9 cellular contexts compared by ENCODE assay signal in genomic region chr7:6057316-6058128, GRCh38. TPM values are rescaled to one million over a fixed set of nuclear protein-coding genes. Genes with fewer than 3 reads are reported as not detected.
DNase-seq lines count a peak whose midpoint lies in the region; ATAC-seq, FAIRE-seq and TF ChIP-seq lines count a peak whose summit lies in the region.
"Had no signal": no experiment of that assay in that cellular context is flagged by ENCODE, and none has a peak within 500 bp of the region (broad histone marks: within the 10 kb centered on the region; RNA-seq: fewer than 3 reads in every experiment).

No MANE protein-coding gene starts in this region.

- H3K27ac ChIP-seq in BLaER1, result peak overlapping the region; percentile 94
- H3K27ac ChIP-seq in IMR-90 (ENCODE audit: insufficient read depth, low read length), result peak overlapping the region; percentile 26; the same call in 1 of the 2 replicates
- H3K27ac ChIP-seq in naive thymus-derived CD4-positive, alpha-beta T cell (ENCODE audit: low read depth, low read length), result peak overlapping the region; percentile 87

- peaks cover 50% of the 10 kb centered on the region for H4K20me1 ChIP-seq in BLaER1
- H4K20me1 ChIP-seq in IMR-90 (ENCODE audit: insufficient read depth, low read length), result peaks cover 19% of the 10 kb centered on the region; the same call in 1 of the 2 replicates

- H3K14ac ChIP-seq in IMR-90 (replicated peaks; ENCODE audit: low read depth, low read length), result no peak overlapping the region; the same call in 1 of the 2 replicates

- no peak overlapping the region for H4K5ac ChIP-seq in IMR-90 (ENCODE audit: low read depth, low read length)

- in situ Hi-C loops in IMR-90 (cut with MboI; ENCODE audit: low sequenced_read_pairs), result no loop called here

- H3K4me3 ChIP-seq in BLaER1 (peak overlapping the region; percentile 97), IMR-90 (ENCODE audit: insufficient read depth, low read depth, low read length) (peak overlapping the region; percentile 20; the same call in 1 of the 2 replicates), bronchial epithelial cell (ENCODE audit: low read depth, low read length) (peak overlapping the region; percentile 55)
- peak overlapping the region; percentile 89 for H3K4me3 ChIP-seq in naive thymus-derived CD4-positive, alpha-beta T cell (ENCODE audit: low read length)

- H3K18ac ChIP-seq in IMR-90 (ENCODE audit: low read depth, low read length), result no peak overlapping the region

- H3K27me3 ChIP-seq in BLaER1 (no peaks in the 10 kb centered on the region), IMR-90 (ENCODE audit: control insufficient read depth, insufficient read depth, low read length) (no peaks in the 10 kb centered on the region), bronchial epithelial cell (ENCODE audit: control insufficient read depth, insufficient read depth, low read length) (no peaks in the 10 kb centered on the region)
- H3K27me3 ChIP-seq in naive thymus-derived CD4-positive, alpha-beta T cell (ENCODE audit: control insufficient read depth in 2 of 2, insufficient read depth in 2 of 2, low read length in 2 of 2), result no peaks in the 10 kb centered on the region

- ATAC-seq in IMR-90 (ENCODE audit: low read depth) (no peak), HG02852 (IDR thresholded peaks at IDR 0.05; ENCODE audit: unreplicated experiment) (no peak), GM18867 (IDR thresholded peaks at IDR 0.05; ENCODE audit: unreplicated experiment) (no peak)
- no peak for ATAC-seq in naive thymus-derived CD4-positive, alpha-beta T cell

- no peak overlapping the region for H4K8ac ChIP-seq in IMR-90 (ENCODE audit: low read depth in 2 of 2, low read length in 2 of 2)

- H2BK15ac ChIP-seq in IMR-90 (ENCODE audit: low read depth, low read length), result no peak overlapping the region

- H3K27ac Mint-ChIP-seq in naive thymus-derived CD4-positive, alpha-beta T cell, result peak overlapping the region in 8 of 9 donors; percentile 8 to 98 (median 82)

- peak overlapping the region; percentile 89 to 97 (median 95) for H3K4me3 Mint-ChIP-seq in naive thymus-derived CD4-positive, alpha-beta T cell

- no peak overlapping the region for H4K91ac ChIP-seq in IMR-90 (ENCODE audit: insufficient read depth, low read depth, low read length)

- H2BK120ac ChIP-seq in IMR-90 (ENCODE audit: low read depth, low read length), result no peak overlapping the region

- TF ChIP-seq CTCF in IMR-90 (conservative IDR thresholded peaks at IDR 0.05; ENCODE audit: low read depth, low read length) (no peak), bronchial epithelial cell (IDR thresholded peaks at IDR 0.05; ENCODE audit: insufficient read depth, low read length, severe bottlenecking) (no peak)

- H3K9me3 ChIP-seq in BLaER1, result no peaks in the 10 kb centered on the region
- no peaks in the 10 kb centered on the region for H3K9me3 ChIP-seq in IMR-90 (ENCODE audit: control insufficient read depth, insufficient read depth, low read length)
- no peaks in the 10 kb centered on the region for H3K9me3 ChIP-seq in naive thymus-derived CD4-positive, alpha-beta T cell (ENCODE audit: control insufficient read depth in 2 of 3, low read length in 3 of 3)

- H3K36me3 ChIP-seq in BLaER1 (peaks cover 34% of the 10 kb centered on the region), IMR-90 (ENCODE audit: control insufficient read depth, insufficient read depth, low read length) (peaks cover 9% of the 10 kb centered on the region), bronchial epithelial cell (ENCODE audit: control insufficient read depth, insufficient read depth, low read length) (peaks cover 2% of the 10 kb centered on the region)
- peaks cover 0 to 9% (median 3%) of the 10 kb centered on the region in 3 experiments for H3K36me3 ChIP-seq in naive thymus-derived CD4-positive, alpha-beta T cell (ENCODE audit: control insufficient read depth in 2 of 3, insufficient read depth in 3 of 3, low read length in 3 of 3)

- no peak overlapping the region for H2AK9ac ChIP-seq in IMR-90 (replicated peaks; ENCODE audit: low read depth, low read length, poor library complexity)

- no peak overlapping the region for H3K23ac ChIP-seq in IMR-90 (ENCODE audit: low read depth, low read length)

- no peaks in the 10 kb centered on the region for H3K9me3 Mint-ChIP-seq in naive thymus-derived CD4-positive, alpha-beta T cell

- no CpG with 5 or more reads among the region's 14 CpGs for WGBS in IMR-90 (ENCODE audit: extremely low coverage in 2 of 2, insufficient read length in 1 of 2), 2 experiments

- no peak for DNase-seq in IMR-90
- DNase-seq in bronchial epithelial cell (ENCODE audit: low read depth), result no peak
- no peak for DNase-seq in naive thymus-derived CD4-positive, alpha-beta T cell
- DNase-seq in NCI-H524 treated with DMSO at 0.1 percent for 48 hours (lab: John Stamatoyannopoulos, UW), result no peak
- no peak for DNase-seq in NCI-H2081 treated with DMSO at 0.1 percent for 48 hours (lab: John Stamatoyannopoulos, UW)

- POLR2A ChIA-PET in IMR-90 (lab: Charles Lee; ENCODE audit: unreplicated experiment), result no interaction called here
- POLR2A ChIA-PET in naive thymus-derived CD4-positive, alpha-beta T cell (lab: Charles Lee), result interaction anchor here (0.6 to 0.8 kb wide), 6 partner anchors 24 to 675 kb away, joined by 3 to 4 read pairs (median 4); no protein-coding TSS in a partner anchor

- H3K4ac ChIP-seq in IMR-90 (ENCODE audit: low read depth, low read length), result no peak overlapping the region

- H3K4me1 Mint-ChIP-seq in naive thymus-derived CD4-positive, alpha-beta T cell, result peaks cover 22 to 37% (median 32%) of the 10 kb centered on the region in 7 donors

- H3K4me1 ChIP-seq in BLaER1 (peaks cover 21% of the 10 kb centered on the region), IMR-90 (ENCODE audit: control insufficient read depth, insufficient read depth, low read length) (peaks cover 5% of the 10 kb centered on the region)
- H3K4me1 ChIP-seq in naive thymus-derived CD4-positive, alpha-beta T cell (ENCODE audit: control insufficient read depth in 2 of 2, insufficient read depth in 2 of 2, low read length in 2 of 2), result peaks cover 9 to 14% of the 10 kb centered on the region in 2 donors

- peak overlapping the region; percentile 82 for H3K4me2 ChIP-seq in BLaER1
- peak overlapping the region; percentile 62 for H3K4me2 ChIP-seq in IMR-90 (ENCODE audit: low read depth, low read length)

- peaks cover 0 to 12% (median 0%) of the 10 kb centered on the region in 5 donors for H3K36me3 Mint-ChIP-seq in naive thymus-derived CD4-positive, alpha-beta T cell

- CTCF ChIA-PET in IMR-90 (lab: Yijun Ruan, JAX), result no interaction called here
- CTCF ChIA-PET in naive thymus-derived CD4-positive, alpha-beta T cell (lab: Charles Lee), result interaction anchor here (0.6 to 0.7 kb wide), 3 partner anchors 15 to 213 kb away, joined by 3 to 5 read pairs (median 4); no protein-coding TSS in a partner anchor

- no peak for TF ChIP-seq POLR2A in IMR-90 (IDR thresholded peaks at IDR 0.05; ENCODE audit: low read depth, low read length)

- no peak overlapping the region for H2BK5ac ChIP-seq in IMR-90 (ENCODE audit: low read depth, low read length, poor library complexity, severe bottlenecking)

- no peak overlapping the region for H2AFZ ChIP-seq in IMR-90 (replicated peaks; ENCODE audit: low read length, poor library complexity)

- H3K79me1 ChIP-seq in IMR-90 (ENCODE audit: low read depth in 1 of 2, low read length in 2 of 2), result peaks cover 6 to 44% of the 10 kb centered on the region in 2 experiments

- peaks cover 3% of the 10 kb centered on the region; the same call in 1 of the 2 replicates for H3K9me1 ChIP-seq in IMR-90 (ENCODE audit: insufficient read depth, low read length)

- H3K27me3 Mint-ChIP-seq in naive thymus-derived CD4-positive, alpha-beta T cell, result no peaks in the 10 kb centered on the region

- no peak overlapping the region for H2BK20ac ChIP-seq in IMR-90 (ENCODE audit: low read depth, low read length)

- H2AK5ac ChIP-seq in IMR-90 (ENCODE audit: low read depth, low read length), result no peak overlapping the region

- no peak for TF ChIP-seq RAD21 in IMR-90 (IDR thresholded peaks at IDR 0.05; ENCODE audit: low read length)

- no peak overlapping the region; the same call in 1 of the 2 replicates for H3K56ac ChIP-seq in IMR-90 (ENCODE audit: extremely low read depth, insufficient read depth, low read length)

- intact Hi-C loops in IMR-90 (cut with micrococcal nuclease), result no loop called here
- intact Hi-C loops in naive thymus-derived CD4-positive, alpha-beta T cell (cut with micrococcal nuclease), result no loop called here

- BruUV-seq in IMR-90 (replicated peaks; lab: Mats Ljungman, UMichigan), result no TSS peak

- dilution Hi-C loops in IMR-90 (cut with HindIII; ENCODE audit: low sequenced_read_pairs, unreplicated experiment), result no loop called here

- FAIRE-seq in bronchial epithelial cell (lab: Jason Lieb, UNC), result no peak
- FAIRE-seq: colon had no signal

- H3K9ac ChIP-seq in BLaER1 (peak overlapping the region; percentile 96), IMR-90 (ENCODE audit: low read depth, low read length) (no peak overlapping the region)

RNA-seq across cellular contexts. Expression of gene EIF2AK1, which starts 1.5 kb away (rescaled TPM):
- total RNA-seq in IMR-90 (2012; rRNA removed), result 35.1 and 53.9 TPM in 2 replicates
- polyA plus RNA-seq in IMR-90 (2012; rRNA removed), result 57.9 and 60.8 TPM in 2 replicates
- polyA plus RNA-seq in IMR-90 (2012; cell fraction: cytosol; rRNA removed), result 52.5 and 81.4 TPM in 2 replicates
- 132 and 185 TPM in 2 replicates for polyA plus RNA-seq in IMR-90 (2012; cell fraction: nucleus; rRNA removed; ENCODE audit: low replicate concordance)
- 34.2 and 37.6 TPM in 2 replicates for total RNA-seq in bronchial epithelial cell
- 100 to 1,000 TPM in 1 of 5 experiments, 10 to 100 TPM in 4; 58.6 to 111 (median 66.8) TPM for total RNA-seq in naive thymus-derived CD4-positive, alpha-beta T cell
- 10 to 100 TPM; 72.4 to 79.4 TPM for polyA plus RNA-seq in naive thymus-derived CD4-positive, alpha-beta T cell

RNA-seq across cellular contexts. Expression of gene ANKRD61, which starts 26.3 kb away (rescaled TPM):
- under 0.01 and 0.36 TPM in 2 replicates for total RNA-seq in IMR-90 (2012; rRNA removed)
- 0.17 and 0.32 TPM in 2 replicates for polyA plus RNA-seq in IMR-90 (2012; rRNA removed)
- polyA plus RNA-seq in IMR-90 (2012; cell fraction: cytosol; rRNA removed), result 0.11 TPM in 1 of 2 replicates, not detected in the other
- polyA plus RNA-seq in IMR-90 (2012; cell fraction: nucleus; rRNA removed; ENCODE audit: low replicate concordance), result 0.31 and 0.41 TPM in 2 replicates
- total RNA-seq in bronchial epithelial cell, result 0.26 TPM in 1 of 2 replicates, not detected in the other
- total RNA-seq in naive thymus-derived CD4-positive, alpha-beta T cell, result not detected
- polyA plus RNA-seq in naive thymus-derived CD4-positive, alpha-beta T cell, result under 1 TPM; 0.29 to 0.50 TPM

RNA-seq across cellular contexts. Expression of gene USP42, which starts 47.2 kb away (rescaled TPM):
- total RNA-seq in IMR-90 (2012; rRNA removed) (1.8 and 2.2 TPM in 2 replicates), bronchial epithelial cell (2.6 and 2.9 TPM in 2 replicates)
- 4.0 TPM in 2 replicates for polyA plus RNA-seq in IMR-90 (2012; rRNA removed)
- 3.2 and 3.8 TPM in 2 replicates for polyA plus RNA-seq in IMR-90 (2012; cell fraction: cytosol; rRNA removed)
- polyA plus RNA-seq in IMR-90 (2012; cell fraction: nucleus; rRNA removed; ENCODE audit: low replicate concordance), result 10.8 and 11.7 TPM in 2 replicates
- total RNA-seq in naive thymus-derived CD4-positive, alpha-beta T cell, result 10 to 100 TPM; 17.5 to 27.7 (median 18.1) TPM
- 10 to 100 TPM in 1 of 2 donors, 1 to 10 TPM in 1; 7.4 to 18.0 TPM for polyA plus RNA-seq in naive thymus-derived CD4-positive, alpha-beta T cell

RNA-seq across cellular contexts. Expression of gene AIMP2, which starts 48.5 kb away (rescaled TPM):
- total RNA-seq in IMR-90 (2012; rRNA removed) (46.9 and 58.6 TPM in 2 replicates), bronchial epithelial cell (50.6 and 79.0 TPM in 2 replicates)
- polyA plus RNA-seq in IMR-90 (2012; rRNA removed), result 57.5 and 65.4 TPM in 2 replicates
- 42.1 and 63.2 TPM in 2 replicates for polyA plus RNA-seq in IMR-90 (2012; cell fraction: cytosol; rRNA removed)
- polyA plus RNA-seq in IMR-90 (2012; cell fraction: nucleus; rRNA removed; ENCODE audit: low replicate concordance), result 16.1 and 28.1 TPM in 2 replicates
- 10 to 100 TPM in 3 of 5 experiments, 1 to 10 TPM in 2; 5.0 to 37.9 (median 11.8) TPM for total RNA-seq in naive thymus-derived CD4-positive, alpha-beta T cell
- 10 to 100 TPM; 17.8 to 25.9 TPM for polyA plus RNA-seq in naive thymus-derived CD4-positive, alpha-beta T cell

RNA-seq across cellular contexts. Expression of gene PMS2, which starts 48.7 kb away (rescaled TPM):
- total RNA-seq in IMR-90 (2012; rRNA removed) (14.3 and 16.9 TPM in 2 replicates), bronchial epithelial cell (22.6 and 29.6 TPM in 2 replicates)
- 5.5 and 6.8 TPM in 2 replicates for polyA plus RNA-seq in IMR-90 (2012; rRNA removed)
- polyA plus RNA-seq in IMR-90 (2012; cell fraction: cytosol; rRNA removed), result 1.7 and 3.4 TPM in 2 replicates
- 2.4 and 9.8 TPM in 2 replicates for polyA plus RNA-seq in IMR-90 (2012; cell fraction: nucleus; rRNA removed; ENCODE audit: low replicate concordance)
- 10 to 100 TPM; 12.5 to 26.3 (median 23.5) TPM for total RNA-seq in naive thymus-derived CD4-positive, alpha-beta T cell
- polyA plus RNA-seq in naive thymus-derived CD4-positive, alpha-beta T cell, result 10 to 100 TPM in 1 of 2 donors, 1 to 10 TPM in 1; 8.4 to 18.6 TPM

Comparison
In these comparisons a context has a peak if more than half of its experiments do, and no peak if none do; other contexts are left out.
1. H3K27ac ChIP-seq: peak in every context shown above with its lines; median percentile 94 in BLaER1; 87 in naive thymus-derived CD4-positive, alpha-beta T cell; 26 in IMR-90.
2. H3K4me3 ChIP-seq: peak in every context shown above with its lines; median percentile 97 in BLaER1; 89 in naive thymus-derived CD4-positive, alpha-beta T cell; 55 in bronchial epithelial cell; 20 in IMR-90.